Comparison of ENCODE assay signal across 8 cellular contexts in the genomic region with DNA sequence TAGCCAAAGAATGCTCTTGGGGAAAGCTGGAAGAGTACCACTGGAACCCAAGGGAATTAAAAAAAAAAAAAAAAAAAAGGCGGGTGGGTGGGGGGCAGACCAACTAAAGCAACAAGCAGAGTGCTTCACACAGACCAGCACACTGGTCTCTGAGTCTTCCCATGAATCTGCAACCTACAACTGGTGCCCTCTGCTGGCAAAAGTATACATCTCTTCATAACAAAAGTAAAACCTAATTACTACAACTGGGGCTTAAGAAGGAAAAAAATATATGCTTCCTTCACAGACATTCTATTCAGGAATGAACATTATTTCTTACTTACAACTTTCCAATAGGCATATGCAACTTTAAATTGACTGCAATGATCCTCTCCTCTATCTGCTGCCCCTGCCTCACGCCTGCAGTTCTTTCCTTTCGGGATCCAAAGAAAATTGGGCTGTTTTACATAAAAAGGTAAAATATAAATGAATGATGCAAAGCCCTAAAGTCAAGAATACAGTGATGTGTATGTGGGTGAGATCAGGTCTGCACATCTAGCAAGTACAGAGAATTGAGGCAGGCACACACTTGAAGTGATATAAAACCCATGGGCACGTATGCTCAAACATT. TPM values are rescaled to one million over a fixed set of nuclear protein-coding genes. Genes with fewer than 3 reads are reported as not detected.
DNase-seq lines count a peak whose midpoint lies in the region; ATAC-seq and TF ChIP-seq lines count a peak whose summit lies in the region.

No MANE protein-coding gene starts in this region.

- H3K9ac ChIP-seq in DND-41 (ENCODE audit: low read depth, low read length), result no peak overlapping the region
- H3K9ac ChIP-seq in smooth muscle cell (ENCODE audit: low read depth), result no peak overlapping the region

- TF ChIP-seq CTCF in DND-41 (IDR thresholded peaks at IDR 0.05; ENCODE audit: borderline replicate concordance, extremely low read depth, low read length, poor library complexity, severe bottlenecking), result peak; percentile 76
- peak; percentile 69 for TF ChIP-seq CTCF in astrocyte of the cerebellum (IDR thresholded peaks at IDR 0.05; ENCODE audit: low read depth, low read length, missing control alignments)
- TF ChIP-seq CTCF in smooth muscle cell (IDR thresholded peaks at IDR 0.05; ENCODE audit: borderline replicate concordance, insufficient read depth, poor library complexity, severe bottlenecking), result peak; percentile 60

- ATAC-seq in DND-41 (ENCODE audit: insufficient read depth, low read depth), result peak; percentile 83

- H3K79me2 ChIP-seq in DND-41 (ENCODE audit: insufficient read depth, low read length) (no peaks in the 10 kb centered on the region), smooth muscle cell (ENCODE audit: low read depth) (no peaks in the 10 kb centered on the region)

- no peaks in the 10 kb centered on the region for H3K27me3 ChIP-seq in DND-41 (ENCODE audit: insufficient read depth, low read length, poor library complexity)
- H3K27me3 ChIP-seq in smooth muscle cell (ENCODE audit: low read depth), result no peaks in the 10 kb centered on the region

- no peak overlapping the region for H3K4me2 ChIP-seq in DND-41 (ENCODE audit: insufficient read depth, low read length)
- no peak overlapping the region for H3K4me2 ChIP-seq in smooth muscle cell

- H3K9me3 ChIP-seq in DND-41 (ENCODE audit: insufficient read depth, low read length, severe bottlenecking) (no peaks in the 10 kb centered on the region), smooth muscle cell (replicated peaks; ENCODE audit: low read depth) (no peaks in the 10 kb centered on the region)

- 73% methylated on average over 4 of the region's 4 CpGs for WGBS in smooth muscle cell (ENCODE audit: low lambda C conversion rate)

- H3K27ac ChIP-seq in DND-41 (ENCODE audit: low read length), result no peak overlapping the region
- no peak overlapping the region for H3K27ac ChIP-seq in smooth muscle cell (ENCODE audit: low read depth)

- DNase-seq in DND-41 (peak; percentile 66), H4 (ENCODE audit: low spot score) (peak; percentile 78), NCI-H1092 (lab: John Stamatoyannopoulos, UW) (peak; percentile 42), SKM-1 (lab: John Stamatoyannopoulos, UW; ENCODE audit: unreplicated experiment) (peak; percentile 59), astrocyte of the cerebellum (ENCODE audit: low read depth) (peak; percentile 70), hippocampal formation (lab: John Stamatoyannopoulos, UW) (peak; percentile 32 to 84), smooth muscle cell (lab: John Stamatoyannopoulos, UW; ENCODE audit: unreplicated experiment) (no peak), KG1 (lab: John Stamatoyannopoulos, UW) (no peak)

- H3K4me3 ChIP-seq in DND-41 (ENCODE audit: low read depth in 1 of 2, low read length in 2 of 2), result no peak overlapping the region
- no peak overlapping the region for H3K4me3 ChIP-seq in astrocyte of the cerebellum (ENCODE audit: low read depth, low read length)
- H3K4me3 ChIP-seq in smooth muscle cell, result no peak overlapping the region

- in situ Hi-C loops in astrocyte of the cerebellum (cut with HindIII; ENCODE audit: low sequenced_read_pairs), result no loop called here

- H4K20me1 ChIP-seq in DND-41 (ENCODE audit: insufficient read depth, low read length) (peaks cover 13% of the 10 kb centered on the region; the same call in 1 of the 2 replicates), smooth muscle cell (ENCODE audit: low read depth) (peaks cover 8% of the 10 kb centered on the region)

- H2AFZ ChIP-seq in DND-41 (ENCODE audit: low read depth, low read length) (no peak overlapping the region), smooth muscle cell (ENCODE audit: low read depth) (no peak overlapping the region)

- no peaks in the 10 kb centered on the region for H3K4me1 ChIP-seq in DND-41 (ENCODE audit: insufficient read depth, low read length)
- no peaks in the 10 kb centered on the region for H3K4me1 ChIP-seq in smooth muscle cell (ENCODE audit: low read depth)

- H3K36me3 ChIP-seq in DND-41 (ENCODE audit: insufficient read depth, low read length) (no peaks in the 10 kb centered on the region), smooth muscle cell (ENCODE audit: low read depth) (no peaks in the 10 kb centered on the region)

- H3F3A ChIP-seq in smooth muscle cell (ENCODE audit: low read depth), result peaks cover 3% of the 10 kb centered on the region

RNA-seq across cellular contexts. Expression of a gene that starts 7.2 kb away (rescaled TPM):
- total RNA-seq in H4 (2014; rRNA removed; shearing (Covaris generic)), result 0.27 and 0.37 TPM in 2 replicates
- total RNA-seq in smooth muscle cell, result 3.5 and 9.1 TPM in 2 replicates
- polyA plus RNA-seq in smooth muscle cell, result 2.3 and 3.6 TPM in 2 replicates

RNA-seq across cellular contexts. Expression of a gene that starts 11.0 kb away (rescaled TPM):
- 9.2 and 10.7 TPM in 2 replicates for total RNA-seq in H4 (2014; rRNA removed; shearing (Covaris generic))
- total RNA-seq in smooth muscle cell, result 18.8 and 20.8 TPM in 2 replicates
- 11.5 and 14.4 TPM in 2 replicates for polyA plus RNA-seq in smooth muscle cell

Comparison
In these comparisons a context has a peak if more than half of its experiments do, and no peak if none do; other contexts are left out.
1. DNase-seq: peak in DND-41 (single experiment), H4 (single experiment), NCI-H1092 (single experiment), SKM-1 (single experiment), astrocyte of the cerebellum (single experiment) and hippocampal formation (2 of 2); none in smooth muscle cell (single experiment) and KG1 (single experiment).
2. Peak in every context shown above with its lines, with median percentiles within 50 percentile points of each other: CTCF ChIP-seq.